Comparison of ENCODE assay signal across 1 cellular context in genomic region chr15:85750319-85750806, GRCh38.
TF ChIP-seq lines count a peak whose summit lies in the region.

No MANE protein-coding gene starts in this region.

TF ChIP-seq in WTC11, 78 proteins besides CTCF, POLR2A, EP300 and RAD21 (continued from another document):
- no peak for TF ChIP-seq AR (CRISPR knock-in tag; IDR thresholded peaks at IDR 0.05)
- TF ChIP-seq CDX4 (CRISPR knock-in tag; IDR thresholded peaks at IDR 0.05; ENCODE audit: borderline replicate concordance): no peak
- TF ChIP-seq E2F4 (CRISPR knock-in tag; IDR thresholded peaks at IDR 0.05; ENCODE audit: borderline replicate concordance, low read depth): no peak
- TF ChIP-seq ZNF281 (CRISPR knock-in tag; IDR thresholded peaks at IDR 0.05): no peak
- no peak for TF ChIP-seq ZNF317 (CRISPR knock-in tag; IDR thresholded peaks at IDR 0.05; ENCODE audit: borderline replicate concordance, low read depth)
- TF ChIP-seq ZNF219 (CRISPR knock-in tag; IDR thresholded peaks at IDR 0.05; ENCODE audit: borderline replicate concordance): no peak
- TF ChIP-seq AFF4 (CRISPR knock-in tag; IDR thresholded peaks at IDR 0.05; ENCODE audit: borderline replicate concordance): no peak
- TF ChIP-seq ESRRA (CRISPR knock-in tag; IDR thresholded peaks at IDR 0.05; ENCODE audit: borderline replicate concordance): no peak
